In genomic region chr11:108663154-108663877, GRCh38 we compare ENCODE assay signal across 11 cellular contexts. TPM values are rescaled to one million over a fixed set of nuclear protein-coding genes. Genes with fewer than 3 reads are reported as not detected.
DNase-seq lines count a peak whose midpoint lies in the region; ATAC-seq and TF ChIP-seq lines count a peak whose summit lies in the region.
"Had no signal": no experiment of that assay in that cellular context is flagged by ENCODE, and none has a peak within 500 bp of the region (broad histone marks: within the 10 kb centered on the region; RNA-seq: fewer than 3 reads in every experiment).

No MANE protein-coding gene starts in this region.

- TF ChIP-seq CTCF in OCI-LY1 (IDR thresholded peaks at IDR 0.05; ENCODE audit: low read length): no peak

- H4K20me1 ChIP-seq in OCI-LY1 (ENCODE audit: insufficient read depth, low read length): no peaks in the 10 kb centered on the region

- DNase-seq in HuH-7.5 (ENCODE audit: low spot score) (no peak), HPDE6-E6E7 (ENCODE audit: extremely low spot score) (no peak), medulla oblongata (ENCODE audit: extremely low spot score) (no peak), mesenteric fat pad (ENCODE audit: low spot score) (no peak)
- DNase-seq: NCI-H1694 treated with DMSO at 0.1 percent for 48 hours had no signal

- peaks cover 34% of the 10 kb centered on the region for H3K79me2 ChIP-seq in OCI-LY1 (ENCODE audit: insufficient read depth, low read length)

- peaks cover 18% of the 10 kb centered on the region for H3K36me3 ChIP-seq in OCI-LY1 (ENCODE audit: insufficient read depth, low read length)
- H3K36me3 ChIP-seq: esophagus muscularis mucosa had no signal

- H3F3A ChIP-seq in OCI-LY1 (ENCODE audit: insufficient read depth, low read length): no peaks in the 10 kb centered on the region

- H3K9me2 ChIP-seq in OCI-LY1 (ENCODE audit: low read depth, low read length): no peaks in the 10 kb centered on the region

- H3K27me3 ChIP-seq in OCI-LY1 (ENCODE audit: insufficient read depth, low read length): no peaks in the 10 kb centered on the region
- H3K27me3 ChIP-seq: BLaER1, esophagus muscularis mucosa had no signal

- H3K9ac ChIP-seq in OCI-LY1 (ENCODE audit: low read length): no peak overlapping the region
- H3K9ac ChIP-seq: BLaER1 had no signal

- H2AFZ ChIP-seq in OCI-LY1 (ENCODE audit: low read length): peak overlapping the region; percentile 44; the same call in 1 of the 2 replicates

- peak overlapping the region; percentile 40 for H3K27ac ChIP-seq in OCI-LY1 (ENCODE audit: low read depth, low read length, poor library complexity, severe bottlenecking)
- H3K27ac ChIP-seq: BLaER1 had no signal

- H3K4me3 ChIP-seq in OCI-LY1 (ENCODE audit: low read depth, low read length, poor library complexity, severe bottlenecking): no peak overlapping the region
- H3K4me3 ChIP-seq: BLaER1 had no signal

- peaks cover 51% of the 10 kb centered on the region for H3K4me1 ChIP-seq in OCI-LY1 (ENCODE audit: insufficient read depth, low read length, severe bottlenecking)

- ATAC-seq in GM18498 (IDR thresholded peaks at IDR 0.05; ENCODE audit: unreplicated experiment): peak; percentile 53
- ATAC-seq in GM19467 (IDR thresholded peaks at IDR 0.05; ENCODE audit: unreplicated experiment): peak; percentile 57
- peak; percentile 50 for ATAC-seq in HG02973 (IDR thresholded peaks at IDR 0.05; ENCODE audit: unreplicated experiment)

- H3K4me2 ChIP-seq in OCI-LY1 (ENCODE audit: low read length): no peak overlapping the region

- no peaks in the 10 kb centered on the region for H3K9me3 ChIP-seq in OCI-LY1 (ENCODE audit: low read length)
- H3K9me3 ChIP-seq: BLaER1, esophagus muscularis mucosa had no signal

RNA-seq across cellular contexts. Expression of gene DDX10, which starts 1.6 kb away (rescaled TPM):
- 27.7 TPM for total RNA-seq in mesenteric fat pad
